8 cellular contexts compared by ENCODE assay signal in genomic region chr3:114411811-114412803, GRCh38.
A peak's percentile ranks its signal among the peaks of the same experiment; 100 is the strongest.
DNase-seq lines count a peak whose midpoint lies in the region; ATAC-seq and TF ChIP-seq lines count a peak whose summit lies in the region.

No MANE protein-coding gene starts in this region.

- peak; percentile 62 for DNase-seq in activated CD8-positive, alpha-beta memory T cell treated with anti-CD3 and anti-CD28 coated beads for 24 hours
- DNase-seq in activated CD8-positive, alpha-beta memory T cell treated with anti-CD3 and anti-CD28 coated beads, Interleukin-2, amount 50 U/mL, for 4 hours = no peak
- DNase-seq in brain pericyte (ENCODE audit: low read depth, low spot score) (peak; percentile 67), osteoblast (ENCODE audit: insufficient read length, low spot score, missing footprints) (no peak), midbrain (lab: John Stamatoyannopoulos, UW) (no peak), H7 (no peak), NCI-H1417 treated with DMSO at 0.1 percent for 48 hours (lab: John Stamatoyannopoulos, UW) (no peak)

- H3K4me2 ChIP-seq in osteoblast (ENCODE audit: insufficient read depth, low read length) = peak overlapping the region; percentile 55

- H2AFZ ChIP-seq in osteoblast (ENCODE audit: low read length) = peak overlapping the region; percentile 58

- no peaks in the 10 kb centered on the region for H4K20me1 ChIP-seq in osteoblast (ENCODE audit: insufficient read depth, low read length)

- H3K4me3 ChIP-seq in osteoblast (ENCODE audit: insufficient read depth, low read length) (peak overlapping the region; percentile 40), H7 (ENCODE audit: insufficient read depth, low read depth, low read length) (no peak overlapping the region)

- peak; percentile 53 for ATAC-seq in HG03457 (IDR thresholded peaks at IDR 0.05; ENCODE audit: unreplicated experiment)

- H3K36me3 ChIP-seq in osteoblast (ENCODE audit: insufficient read depth, low read length) = no peaks in the 10 kb centered on the region
- H3K36me3 ChIP-seq in H7 (replicated peaks; ENCODE audit: control insufficient read depth, insufficient read depth, low read length) = no peaks in the 10 kb centered on the region

- H3K79me2 ChIP-seq in osteoblast (ENCODE audit: insufficient read depth, low read length) = peaks cover 4% of the 10 kb centered on the region

- TF ChIP-seq CTCF in osteoblast (IDR thresholded peaks at IDR 0.05; ENCODE audit: extremely low read depth, low read depth, low read length) = peak; percentile 25

- H3K9me3 ChIP-seq in osteoblast (ENCODE audit: low read depth, low read length) = no peaks in the 10 kb centered on the region

- peak overlapping the region; percentile 80 for H3K27ac ChIP-seq in osteoblast (ENCODE audit: low read depth, low read length)

- peaks cover 35% of the 10 kb centered on the region for H3K4me1 ChIP-seq in osteoblast (ENCODE audit: insufficient read depth, low read length)

- no peaks in the 10 kb centered on the region for H3K27me3 ChIP-seq in osteoblast (ENCODE audit: insufficient read depth, low read length)
- H3K27me3 ChIP-seq in H7 (ENCODE audit: control insufficient read depth, insufficient read depth, low read length) = no peaks in the 10 kb centered on the region

Comparison
In these comparisons a context has a peak if more than half of its experiments do, and no peak if none do; other contexts are left out.
1. DNase-seq: peak in activated CD8-positive, alpha-beta memory T cell treated with anti-CD3 and anti-CD28 coated beads for 24 hours (single experiment) and brain pericyte (single experiment); none in activated CD8-positive, alpha-beta memory T cell treated with anti-CD3 and anti-CD28 coated beads, Interleukin-2, amount 50 U/mL, for 4 hours (single experiment), osteoblast (single experiment), midbrain (single experiment), H7 (single experiment) and NCI-H1417 treated with DMSO at 0.1 percent for 48 hours (single experiment).